1 cellular context compared by ENCODE assay signal in genomic region chr2:120405769-120406119, GRCh38.
TF ChIP-seq lines count a peak whose summit lies in the region.

No MANE protein-coding gene starts in this region.

TF ChIP-seq in A549, 52 proteins besides CTCF, POLR2A, EP300 and RAD21 (continued from another document):
- TF ChIP-seq REST (IDR thresholded peaks at IDR 0.05) = no peak
- no peak for TF ChIP-seq TFCP2L1 (CRISPR knock-in tag; IDR thresholded peaks at IDR 0.05)
- no peak for TF ChIP-seq ESRRA (IDR thresholded peaks at IDR 0.05; ENCODE audit: borderline replicate concordance, low read length)
- TF ChIP-seq PHF8 (IDR thresholded peaks at IDR 0.05; ENCODE audit: borderline replicate concordance, low read depth) = no peak
- no peak for TF ChIP-seq ZC3H11A (IDR thresholded peaks at IDR 0.05)
- no peak for TF ChIP-seq CHD4 (IDR thresholded peaks at IDR 0.05; ENCODE audit: borderline replicate concordance)
- TF ChIP-seq KDM1A (IDR thresholded peaks at IDR 0.05; ENCODE audit: low read depth) = no peak
- TF ChIP-seq BCL3 (IDR thresholded peaks at IDR 0.05) = no peak
